ENCODE assay signal across 28 cellular contexts in genomic region chr18:4994710-4995109, GRCh38.
"Had no signal": no experiment of that assay in that cellular context is flagged by ENCODE, and none has a peak within 500 bp of the region (broad histone marks: within the 10 kb centered on the region; RNA-seq: fewer than 3 reads in every experiment).

No MANE protein-coding gene starts in this region.

- H3K27ac ChIP-seq: colonic mucosa, coronary artery, dorsolateral prefrontal cortex, epithelial cell of prostate, esophagus muscularis mucosa, esophagus squamous epithelium, foreskin keratinocyte, gastrocnemius medialis, gastroesophageal sphincter, heart left ventricle, heart right ventricle had no signal

- H3K36me3 ChIP-seq: colonic mucosa, esophagus muscularis mucosa, esophagus squamous epithelium, gastrocnemius medialis, gastroesophageal sphincter, heart left ventricle, heart right ventricle had no signal

- H3K9me3 ChIP-seq: colonic mucosa, gastrocnemius medialis had no signal

- FAIRE-seq: colon, endometrium, endothelial cell of umbilical vein, frontal cortex had no signal

- ATAC-seq: effector memory CD8-positive, alpha-beta T cell; esophagus mucosa; foreskin keratinocyte; gastrocnemius medialis; gastroesophageal sphincter; heart left ventricle; heart right ventricle had no signal

- H3K27me3 ChIP-seq: colonic mucosa, esophagus muscularis mucosa, esophagus squamous epithelium, foreskin keratinocyte, gastrocnemius medialis, gastroesophageal sphincter, heart right ventricle had no signal

- H3K4me3 ChIP-seq: colonic mucosa, coronary artery, dorsolateral prefrontal cortex, esophagus muscularis mucosa, esophagus squamous epithelium, gastrocnemius medialis, gastroesophageal sphincter, heart left ventricle, heart right ventricle had no signal

- H3K4me1 ChIP-seq: colonic mucosa, esophagus muscularis mucosa, esophagus squamous epithelium, foreskin keratinocyte, gastrocnemius medialis, gastroesophageal sphincter, heart left ventricle, heart right ventricle had no signal

- DNase-seq: colonic mucosa; cortex of kidney; dermis blood vessel endothelial cell; dorsolateral prefrontal cortex; effector CD4-positive, alpha-beta T cell; effector CD8-positive, alpha-beta T cell; effector memory CD4-positive, alpha-beta T cell; effector memory CD8-positive, alpha-beta T cell; endodermal cell; erythroblast; esophagus squamous epithelium; foreskin fibroblast; foreskin keratinocyte; foreskin melanocyte; gastrocnemius medialis; glutamatergic neuron; head of caudate nucleus; heart left ventricle; heart right ventricle had no signal
